Comparison of ENCODE assay signal across 8 cellular contexts in the genomic region with DNA sequence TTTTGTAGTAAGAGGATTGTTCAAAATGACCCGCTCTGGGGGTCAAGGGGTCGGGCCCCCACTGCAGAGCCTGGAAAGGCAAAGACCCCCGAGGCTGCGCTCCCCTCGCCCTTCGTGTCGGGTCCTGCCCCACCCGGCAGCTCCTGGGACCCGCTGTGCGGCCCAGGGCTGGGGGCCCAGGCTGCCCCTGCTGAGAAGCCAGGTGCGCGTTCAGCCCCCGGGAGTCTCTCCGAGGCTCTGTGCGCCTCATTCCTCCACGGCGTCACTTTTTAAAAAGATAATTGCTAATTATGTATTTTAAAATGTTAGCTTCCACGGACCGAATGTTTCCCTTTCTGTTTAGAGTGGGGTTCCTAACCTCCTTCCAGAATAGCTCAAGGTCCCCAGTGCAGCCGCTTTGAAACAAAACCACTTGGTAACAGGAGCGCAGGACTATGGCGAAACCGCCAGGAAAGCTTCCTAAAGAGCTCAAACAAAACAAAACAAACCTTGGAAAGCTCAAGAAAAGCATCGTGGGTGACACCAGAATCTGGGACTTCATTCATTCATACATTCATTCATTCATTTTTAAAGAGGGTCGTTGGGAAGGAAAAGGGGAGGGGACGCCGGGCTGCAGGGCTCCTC. TPM values are rescaled to one million over a fixed set of nuclear protein-coding genes. Genes with fewer than 3 reads are reported as not detected.
DNase-seq lines count a peak whose midpoint lies in the region; ATAC-seq and TF ChIP-seq lines count a peak whose summit lies in the region.

No MANE protein-coding gene starts in this region.

- H3K4me1 Mint-ChIP-seq in activated T-helper 17 cell treated with anti-CD3 and anti-CD28 coated beads, Interleukin-2, amount 50 U/mL, for 72 hours = peaks cover 26% of the 10 kb centered on the region

- H3K4me3 ChIP-seq in Jurkat, Clone E6-1 (ENCODE audit: low read length) = peak overlapping the region; percentile 71
- H3K4me3 ChIP-seq in iPS-15b (ENCODE audit: low read depth, low read length) = peak overlapping the region; percentile 62
- H3K4me3 ChIP-seq in smooth muscle cell = peak overlapping the region; percentile 76

- DNase-seq in DMS 273 (lab: John Stamatoyannopoulos, UW; ENCODE audit: unreplicated experiment) (peak; percentile 84), smooth muscle cell (lab: John Stamatoyannopoulos, UW; ENCODE audit: unreplicated experiment) (no peak), HPDE6-E6E7 (ENCODE audit: extremely low spot score) (no peak), SKM-1 treated with dmso at 0.1 percent for 144 hours (lab: John Stamatoyannopoulos, UW; ENCODE audit: unreplicated experiment) (no peak)
- DNase-seq in Jurkat, Clone E6-1 (ENCODE audit: low read depth, low spot score) = no peak
- DNase-seq in effector CD8-positive, alpha-beta T cell (lab: John Stamatoyannopoulos, UW) = no peak

- H3K36me3 ChIP-seq in iPS-15b (ENCODE audit: control insufficient read depth, insufficient read depth, low read length) (no peaks in the 10 kb centered on the region), smooth muscle cell (ENCODE audit: low read depth) (no peaks in the 10 kb centered on the region)

- H3F3A ChIP-seq in smooth muscle cell (ENCODE audit: low read depth) = peaks cover 7% of the 10 kb centered on the region

- H3K27ac Mint-ChIP-seq in activated T-helper 17 cell treated with anti-CD3 and anti-CD28 coated beads, Interleukin-2, amount 50 U/mL, for 72 hours = peak overlapping the region; percentile 99

- peak overlapping the region; percentile 90 for H3K4me3 Mint-ChIP-seq in activated T-helper 17 cell treated with anti-CD3 and anti-CD28 coated beads, Interleukin-2, amount 50 U/mL, for 72 hours

- H3K27ac ChIP-seq in smooth muscle cell (ENCODE audit: low read depth) = no peak overlapping the region

- peak overlapping the region; percentile 88 for H2AFZ ChIP-seq in smooth muscle cell (ENCODE audit: low read depth)

- no peaks in the 10 kb centered on the region for H3K9me3 ChIP-seq in iPS-15b (ENCODE audit: control insufficient read depth, insufficient read depth, low read length)
- H3K9me3 ChIP-seq in smooth muscle cell (replicated peaks; ENCODE audit: low read depth) = no peaks in the 10 kb centered on the region

- no peak for TF ChIP-seq CTCF in smooth muscle cell (IDR thresholded peaks at IDR 0.05; ENCODE audit: borderline replicate concordance, insufficient read depth, poor library complexity, severe bottlenecking)

- peak overlapping the region; percentile 93 for H3K4me2 ChIP-seq in smooth muscle cell

- WGBS in smooth muscle cell (ENCODE audit: low lambda C conversion rate) = 6% methylated on average over 27 of the region's 27 CpGs

- peaks cover 4% of the 10 kb centered on the region for H3K9me3 Mint-ChIP-seq in activated T-helper 17 cell treated with anti-CD3 and anti-CD28 coated beads, Interleukin-2, amount 50 U/mL, for 72 hours

- no peaks in the 10 kb centered on the region for H3K27me3 Mint-ChIP-seq in activated T-helper 17 cell treated with anti-CD3 and anti-CD28 coated beads, Interleukin-2, amount 50 U/mL, for 72 hours

- peaks cover 9% of the 10 kb centered on the region for H3K36me3 Mint-ChIP-seq in activated T-helper 17 cell treated with anti-CD3 and anti-CD28 coated beads, Interleukin-2, amount 50 U/mL, for 72 hours (ENCODE audit: low read depth)

- no peaks in the 10 kb centered on the region for H3K27me3 ChIP-seq in iPS-15b (ENCODE audit: control insufficient read depth, insufficient read depth, low read length)
- no peaks in the 10 kb centered on the region for H3K27me3 ChIP-seq in smooth muscle cell (ENCODE audit: low read depth)

- peak overlapping the region; percentile 47 for H3K9ac ChIP-seq in iPS-15b (ENCODE audit: low read depth, low read length)
- H3K9ac ChIP-seq in smooth muscle cell (ENCODE audit: low read depth) = peak overlapping the region; percentile 87

- no peaks in the 10 kb centered on the region for H4K20me1 ChIP-seq in smooth muscle cell (ENCODE audit: low read depth)

- no peaks in the 10 kb centered on the region for H3K79me2 ChIP-seq in smooth muscle cell (ENCODE audit: low read depth)

- peaks cover 6% of the 10 kb centered on the region for H3K4me1 ChIP-seq in iPS-15b (ENCODE audit: control insufficient read depth, insufficient read depth, low read length)
- H3K4me1 ChIP-seq in smooth muscle cell (ENCODE audit: low read depth) = peaks cover 4% of the 10 kb centered on the region

- no peak for ATAC-seq in activated T-helper 17 cell treated with anti-CD3 and anti-CD28 coated beads, Interleukin-2, amount 50 U/mL, for 72 hours (replicated peaks)

RNA-seq across cellular contexts. Expression of gene PDIA4, which starts 45.6 kb away (rescaled TPM):
- polyA plus RNA-seq in Jurkat, Clone E6-1 (2012; ENCODE audit: insufficient read depth, insufficient read length) = 75.9 TPM
- total RNA-seq in activated T-helper 17 cell treated with anti-CD3 and anti-CD28 coated beads, Interleukin-2, amount 50 U/mL, for 72 hours = 10 to 100 TPM; 54.2 to 95.7 TPM
- 178 and 229 TPM in 2 replicates for total RNA-seq in smooth muscle cell
- polyA plus RNA-seq in smooth muscle cell = 211 and 316 TPM in 2 replicates
